8 cellular contexts compared by ENCODE assay signal in the genomic region with DNA sequence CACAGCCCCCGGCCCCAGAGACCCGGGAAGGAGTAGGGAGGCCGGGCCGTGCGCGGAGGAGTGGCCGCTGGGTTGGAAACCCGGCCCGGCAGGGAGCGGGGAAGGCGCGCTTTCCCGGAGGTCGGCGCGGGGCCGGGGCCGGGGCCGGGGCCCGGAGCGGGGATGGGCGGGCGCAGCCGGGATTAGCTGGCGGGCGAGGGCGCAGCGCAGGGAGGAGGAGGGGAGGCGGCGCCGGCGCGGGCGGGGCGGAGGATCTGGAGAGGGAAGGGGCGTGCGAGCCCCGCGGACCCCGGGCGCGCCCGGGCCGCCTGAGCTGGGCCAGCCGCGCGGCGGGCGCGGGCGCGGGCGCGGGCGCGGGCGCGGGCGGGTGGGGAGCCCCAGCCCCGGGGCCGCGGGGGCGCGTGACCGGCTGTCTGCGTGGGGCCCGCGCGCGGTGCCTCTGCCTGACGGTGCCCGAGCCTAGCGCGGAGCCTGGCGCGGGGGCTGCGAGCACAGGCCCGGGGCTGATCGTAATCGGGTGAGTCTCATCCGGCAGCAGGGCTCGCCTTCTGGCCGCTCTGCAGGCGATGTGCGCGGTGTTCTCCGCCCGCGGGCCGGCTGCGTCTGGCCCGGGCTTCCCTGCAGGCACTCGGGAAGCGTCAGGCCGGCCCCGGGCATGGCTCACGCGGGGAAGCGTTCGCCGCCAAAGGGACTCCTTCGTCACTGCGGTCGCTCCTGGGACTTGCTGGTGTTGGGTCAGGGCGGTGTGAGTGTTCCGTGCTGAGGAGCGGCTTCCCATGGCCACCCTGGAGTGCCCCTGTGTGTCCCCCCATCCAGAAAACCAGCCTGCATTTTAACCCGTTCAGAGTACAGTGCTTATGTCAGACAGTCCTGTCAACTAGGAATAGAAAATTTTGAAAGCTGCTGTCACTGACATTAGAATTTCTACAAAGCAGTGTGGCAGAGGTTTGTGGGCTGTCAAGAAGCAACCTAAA. TPM values are rescaled to one million over a fixed set of nuclear protein-coding genes. Genes with fewer than 3 reads are reported as not detected.
A peak's percentile ranks its signal among the peaks of the same experiment; 100 is the strongest.
DNase-seq lines count a peak whose midpoint lies in the region; ATAC-seq and TF ChIP-seq lines count a peak whose summit lies in the region.

No MANE protein-coding gene starts in this region.

- DNase-seq in activated CD4-positive, alpha-beta T cell treated with anti-CD3 and anti-CD28 coated beads for 48 hours, result peak; percentile 34
- no peak for DNase-seq in activated CD4-positive, alpha-beta T cell treated with anti-CD3 and anti-CD28 coated beads for 1 hour
- DNase-seq in RKO (ENCODE audit: low spot score) (peak; percentile 54), chondrocyte (ENCODE audit: low spot score) (no peak), T-helper 9 cell (no peak)
- DNase-seq in stimulated activated CD4-positive, alpha-beta T cell treated with anti-CD3 and anti-CD28 coated beads, Interleukin-15, amount 100 ng/mL, for 24 hours, result peak; percentile 58

- H3K9me3 Mint-ChIP-seq in chondrocyte (ENCODE audit: low read depth), result no peaks in the 10 kb centered on the region

- ATAC-seq in HG02759 (IDR thresholded peaks at IDR 0.05; ENCODE audit: unreplicated experiment), result peak; percentile 65

- no peaks in the 10 kb centered on the region for H3K27me3 ChIP-seq in layer of hippocampus (ENCODE audit: control insufficient read depth, insufficient read depth, low read length)

- no peak for TF ChIP-seq CTCF in chondrocyte (IDR thresholded peaks at IDR 0.05)

- H3K27ac ChIP-seq in layer of hippocampus (ENCODE audit: low read depth, low read length), result peak overlapping the region; percentile 75

- H3K27ac Mint-ChIP-seq in chondrocyte (ENCODE audit: unreplicated experiment), result peak overlapping the region; percentile 87

- peaks cover 15% of the 10 kb centered on the region for H3K4me1 Mint-ChIP-seq in chondrocyte (ENCODE audit: low read depth)

- no peaks in the 10 kb centered on the region for H3K27me3 Mint-ChIP-seq in chondrocyte (ENCODE audit: low read depth)

- H3K4me3 Mint-ChIP-seq in chondrocyte (ENCODE audit: unreplicated experiment), result peak overlapping the region; percentile 83

- no peaks in the 10 kb centered on the region for H3K36me3 Mint-ChIP-seq in chondrocyte (ENCODE audit: low read depth)

RNA-seq across cellular contexts. Expression of a gene that starts 40.4 kb away (rescaled TPM):
- total RNA-seq in chondrocyte, result 5.4 to 7.1 TPM (median 5.8 TPM) in 3 replicates

RNA-seq across cellular contexts. Expression of a gene that starts 46.5 kb away (rescaled TPM):
- total RNA-seq in chondrocyte, result 13.3 to 13.4 TPM (median 13.4 TPM) in 3 replicates

Comparison
In these comparisons a context has a peak if more than half of its experiments do, and no peak if none do; other contexts are left out.
1. DNase-seq: peak in activated CD4-positive, alpha-beta T cell treated with anti-CD3 and anti-CD28 coated beads for 48 hours (single experiment), RKO (single experiment) and stimulated activated CD4-positive, alpha-beta T cell treated with anti-CD3 and anti-CD28 coated beads, Interleukin-15, amount 100 ng/mL, for 24 hours (single experiment); none in activated CD4-positive, alpha-beta T cell treated with anti-CD3 and anti-CD28 coated beads for 1 hour (single experiment), chondrocyte (single experiment) and T-helper 9 cell (single experiment).